Comparison of ENCODE assay signal across 10 cellular contexts in the genomic region with DNA sequence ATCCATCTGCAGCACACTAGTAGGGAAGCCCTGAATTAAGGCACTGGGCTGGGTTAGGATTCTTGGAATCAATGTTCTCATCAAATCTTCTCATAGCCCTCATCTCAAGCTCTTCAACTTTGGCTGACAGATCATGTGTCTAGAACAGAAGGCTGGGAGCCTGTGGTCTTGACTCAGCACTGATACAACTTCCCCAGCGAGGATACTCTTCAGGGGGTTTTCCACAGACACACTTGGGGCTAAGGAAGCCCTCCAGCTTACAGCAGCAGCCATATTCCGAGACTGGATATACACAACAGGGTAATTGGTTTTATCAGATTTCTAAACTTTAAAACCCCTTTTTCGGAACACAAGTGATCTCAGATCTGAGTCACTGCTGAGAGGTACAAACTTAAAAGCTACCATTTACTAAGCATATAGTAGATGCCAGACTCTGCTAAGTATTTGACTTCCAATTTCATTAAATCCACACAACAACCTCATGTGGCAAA. TPM values are rescaled to one million over a fixed set of nuclear protein-coding genes. Genes with fewer than 3 reads are reported as not detected.
DNase-seq lines count a peak whose midpoint lies in the region; ATAC-seq and TF ChIP-seq lines count a peak whose summit lies in the region.
"Had no signal": no experiment of that assay in that cellular context is flagged by ENCODE, and none has a peak within 500 bp of the region (broad histone marks: within the 10 kb centered on the region; RNA-seq: fewer than 3 reads in every experiment).

No MANE protein-coding gene starts in this region.

- no peak for ATAC-seq in left ventricle myocardium superior
- no peak for ATAC-seq in HG03469 (IDR thresholded peaks at IDR 0.05; ENCODE audit: unreplicated experiment)
- ATAC-seq in HG03439 (IDR thresholded peaks at IDR 0.05; ENCODE audit: unreplicated experiment) = no peak
- no peak for ATAC-seq in HG03095 (IDR thresholded peaks at IDR 0.05; ENCODE audit: unreplicated experiment)

- H3K4me3 ChIP-seq in left ventricle myocardium inferior = no peak overlapping the region
- no peak overlapping the region for H3K4me3 ChIP-seq in muscle layer of duodenum (ENCODE audit: low read depth in 1 of 2, low read length in 2 of 2)

- intact Hi-C loops in left ventricle myocardium inferior (cut with micrococcal nuclease) (no loop called here), left ventricle myocardium superior (cut with micrococcal nuclease) (no loop called here)

- H3K27me3 ChIP-seq in left ventricle myocardium inferior (ENCODE audit: low read depth) (peaks cover 8% of the 10 kb centered on the region), muscle layer of duodenum (ENCODE audit: low read depth, low read length) (no peaks in the 10 kb centered on the region)

- H3K4me1 ChIP-seq in left ventricle myocardium inferior (peaks cover 85% of the 10 kb centered on the region), muscle layer of duodenum (ENCODE audit: control insufficient read depth in 1 of 2, insufficient read depth in 2 of 2, low read length in 2 of 2) (peaks cover 19 to 26% of the 10 kb centered on the region in 2 donors)

- DNase-seq in left ventricle myocardium inferior = no peak
- DNase-seq in left ventricle myocardium superior = no peak
- peak; percentile 58 to 69 for DNase-seq in activated T-cell treated with anti-CD3 and anti-CD28 coated beads, Interleukin-2, amount 50 U/mL, for 48 hours
- no peak for DNase-seq in SKM-1 treated with dmso at 0.1 percent for 144 hours (lab: John Stamatoyannopoulos, UW; ENCODE audit: unreplicated experiment)
- DNase-seq: Calu3, NCI-H748 treated with DMSO at 0.1 percent for 48 hours had no signal

- H3K9me3 ChIP-seq in left ventricle myocardium inferior (replicated peaks) (no peaks in the 10 kb centered on the region), muscle layer of duodenum (ENCODE audit: control insufficient read depth in 1 of 2, low read length in 2 of 2) (no peaks in the 10 kb centered on the region)

- H3K27ac ChIP-seq in left ventricle myocardium inferior (replicated peaks) (peak overlapping the region; percentile 98), muscle layer of duodenum (ENCODE audit: low read length) (peak overlapping the region; percentile 11)

- H3K36me3 ChIP-seq in left ventricle myocardium inferior (no peaks in the 10 kb centered on the region), muscle layer of duodenum (ENCODE audit: control insufficient read depth in 1 of 2, insufficient read depth in 2 of 2, low read length in 2 of 2) (no peaks in the 10 kb centered on the region)

- TF ChIP-seq CTCF in left ventricle myocardium inferior (IDR thresholded peaks at IDR 0.05; ENCODE audit: borderline replicate concordance) = no peak

RNA-seq across cellular contexts. Expression of gene FMNL3, which starts 3.5 kb away (rescaled TPM):
- total RNA-seq in left ventricle myocardium inferior = 10.4 TPM
- total RNA-seq in left ventricle myocardium superior = 11.3 TPM

RNA-seq across cellular contexts. Expression of gene TMBIM6, which starts 37.7 kb away (rescaled TPM):
- total RNA-seq in left ventricle myocardium inferior = 215 TPM
- 255 TPM for total RNA-seq in left ventricle myocardium superior

Comparison
In these comparisons a context has a peak if more than half of its experiments do, and no peak if none do; other contexts are left out.
1. DNase-seq: peak in activated T-cell treated with anti-CD3 and anti-CD28 coated beads, Interleukin-2, amount 50 U/mL, for 48 hours (2 of 2); none in left ventricle myocardium inferior (single experiment), left ventricle myocardium superior (single experiment) and SKM-1 treated with dmso at 0.1 percent for 144 hours (single experiment).